Comparison of ENCODE assay signal across 1 cellular context in the genomic region with DNA sequence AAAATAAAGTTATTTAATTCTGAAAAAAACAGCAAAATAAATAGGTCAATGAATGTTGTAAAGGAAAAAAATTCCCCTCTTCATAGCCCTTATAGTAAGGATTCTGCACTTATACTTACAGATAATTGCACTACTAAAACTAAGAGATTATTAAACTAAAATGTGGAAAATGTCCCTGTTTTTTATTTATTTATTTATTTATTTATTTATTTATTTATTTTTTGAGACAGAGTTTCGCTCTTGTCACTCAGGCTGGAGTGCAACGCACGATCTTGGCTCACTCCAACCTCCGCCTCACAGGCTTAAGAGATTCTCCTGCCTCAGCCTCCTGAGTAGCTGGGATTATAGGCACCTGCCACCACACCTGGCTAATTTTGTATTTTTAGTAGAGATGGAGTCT. TPM values are rescaled to one million over a fixed set of nuclear protein-coding genes. Genes with fewer than 3 reads are reported as not detected.
"Had no signal": no experiment of that assay in that cellular context is flagged by ENCODE, and none has a peak within 500 bp of the region (broad histone marks: within the 10 kb centered on the region; RNA-seq: fewer than 3 reads in every experiment).

No MANE protein-coding gene starts in this region.

RNA-seq across cellular contexts. Expression of gene ZC3H12C, which starts 25.2 kb away (rescaled TPM):
- polyA plus RNA-seq: naive thymus-derived CD8-positive, alpha-beta T cell had no signal
